30 cellular contexts compared by ENCODE assay signal in genomic region chr16:52078716-52079655, GRCh38.
DNase-seq lines count a peak whose midpoint lies in the region; ATAC-seq and TF ChIP-seq lines count a peak whose summit lies in the region.
"Had no signal": no experiment of that assay in that cellular context is flagged by ENCODE, and none has a peak within 500 bp of the region (broad histone marks: within the 10 kb centered on the region; RNA-seq: fewer than 3 reads in every experiment).

No MANE protein-coding gene starts in this region.

- no peaks in the 10 kb centered on the region for H4K20me1 ChIP-seq in GM23338 (replicated peaks; ENCODE audit: insufficient read depth)
- H4K20me1 ChIP-seq: BLaER1 had no signal

- H3K27ac Mint-ChIP-seq in GM23338: no peak overlapping the region
- H3K27ac Mint-ChIP-seq: activated naive CD4-positive, alpha-beta T cell treated with anti-CD3 and anti-CD28 coated beads for 36 hours; naive B cell had no signal

- no peaks in the 10 kb centered on the region for H3K36me3 ChIP-seq in GM23338 (ENCODE audit: insufficient read depth)
- H3K36me3 ChIP-seq: BLaER1, esophagus squamous epithelium, upper lobe of left lung had no signal

- peak overlapping the region; percentile 74 for H2AFZ ChIP-seq in GM23338
- H2AFZ ChIP-seq: GM23248 had no signal

- in situ Hi-C loops in Caki2 (cut with HindIII; ENCODE audit: low pct_unique_long_range_greater_than_20kb, low sequenced_read_pairs): no loop called here

- intact Hi-C loops in dorsolateral prefrontal cortex (cut with DNase I) (no loop called here), left cardiac atrium (cut with DNase I) (no loop called here)

- 0 out of 3 replicates have a peak, but pooled peaks cover 2% of the 10 kb centered on the region for H3K4me1 Mint-ChIP-seq in GM23338
- H3K4me1 Mint-ChIP-seq: naive B cell had no signal

- H3K79me2 ChIP-seq in GM23338 (replicated peaks; ENCODE audit: insufficient read depth): no peaks in the 10 kb centered on the region

- H3K36me3 Mint-ChIP-seq in GM23338 (ENCODE audit: low read depth): no peaks in the 10 kb centered on the region
- H3K36me3 Mint-ChIP-seq: naive B cell had no signal

- H3K4me1 ChIP-seq in GM23338 (ENCODE audit: insufficient read depth): no peaks in the 10 kb centered on the region
- H3K4me1 ChIP-seq: BLaER1, esophagus squamous epithelium, foreskin keratinocyte, psoas muscle, upper lobe of left lung had no signal

- ATAC-seq in GM23338 (no peak), left cardiac atrium (no peak), HG02973 (IDR thresholded peaks at IDR 0.05; ENCODE audit: unreplicated experiment) (no peak), GM21528 (IDR thresholded peaks at IDR 0.05; ENCODE audit: low FRiP score, unreplicated experiment) (no peak)
- ATAC-seq: foreskin keratinocyte, Panc1, psoas muscle had no signal

- TF ChIP-seq CTCF in GM23338 (conservative IDR thresholded peaks at IDR 0.05; ENCODE audit: low read depth in 2 of 2): no peak
- TF ChIP-seq CTCF in dorsolateral prefrontal cortex (IDR thresholded peaks at IDR 0.05 in 54 of 56, conservative IDR thresholded peaks at IDR 0.05 in 2 of 56; ENCODE audit: low read depth in 1 of 56, partially characterized antibody in 56 of 56): no peak

- no peak overlapping the region for H3K4me3 Mint-ChIP-seq in GM23338
- H3K4me3 Mint-ChIP-seq: activated naive CD4-positive, alpha-beta T cell treated with anti-CD3 and anti-CD28 coated beads for 36 hours; naive B cell had no signal

- H3K27me3 Mint-ChIP-seq in GM23338 (ENCODE audit: insufficient read depth, low read depth, poor library complexity): no peaks in the 10 kb centered on the region
- H3K27me3 Mint-ChIP-seq: naive B cell had no signal

- H3F3A ChIP-seq in GM23338 (replicated peaks; ENCODE audit: low read depth): no peaks in the 10 kb centered on the region

- H3K27me3 ChIP-seq in GM23338 (ENCODE audit: insufficient read depth) (no peaks in the 10 kb centered on the region), dorsolateral prefrontal cortex (no peaks in the 10 kb centered on the region)
- H3K27me3 ChIP-seq: BLaER1, upper lobe of left lung had no signal

- H3K4me3 ChIP-seq in GM23338: no peak overlapping the region
- H3K4me3 ChIP-seq in dorsolateral prefrontal cortex: no peak overlapping the region
- H3K4me3 ChIP-seq: BLaER1, esophagus squamous epithelium, GM23248, psoas muscle, upper lobe of left lung had no signal

- H3K27ac ChIP-seq in GM23338 (ENCODE audit: low read depth) (no peak overlapping the region), dorsolateral prefrontal cortex (peak overlapping the region in 35 of 59 donors; percentile 1 to 81 (median 53))
- H3K27ac ChIP-seq: BLaER1, esophagus squamous epithelium, foreskin keratinocyte, GM23248, psoas muscle, upper lobe of left lung had no signal

- H3K9me3 Mint-ChIP-seq in GM23338: no peaks in the 10 kb centered on the region

- H3K9me2 ChIP-seq in GM23338 (ENCODE audit: insufficient read depth): peaks cover 14% of the 10 kb centered on the region; the same call in 1 of the 2 replicates

- DNase-seq in Caki2 (ENCODE audit: low read depth) (peak; percentile 40), GM23338 (ENCODE audit: low spot score) (no peak), dorsolateral prefrontal cortex (peak in 2 of 10 donors; percentile 36 to 44), midbrain (lab: John Stamatoyannopoulos, UW) (peak; percentile 47), left cardiac atrium (no peak), NCI-H1694 treated with DMSO at 0.1 percent for 48 hours (lab: John Stamatoyannopoulos, UW) (no peak)
- DNase-seq: ACHN; activated CD4-positive, alpha-beta T cell treated with anti-CD3 and anti-CD28 coated beads, Interleukin-2, amount 50 U/mL, for 48 hours; activated CD4-positive, CD25-positive, alpha-beta regulatory T cell treated with anti-CD3 and anti-CD28 coated beads, Interleukin-2, amount 50 U/mL, for 72 hours; activated CD8-positive, alpha-beta memory T cell treated with anti-CD3 and anti-CD28 coated beads, Interleukin-2, amount 50 U/mL, for 4 hours; activated naive CD4-positive, alpha-beta T cell treated with anti-CD3 and anti-CD28 coated beads for 36 hours; esophagus squamous epithelium; foreskin keratinocyte; GM23248; mesendoderm; naive B cell; NCI-H1048; NCI-H187 treated with DMSO at 0.1 percent for 48 hours; NCI-H446; NCI-H748 treated with DMSO at 0.1 percent for 48 hours; occipital lobe; psoas muscle; SHP77; stimulated activated CD4-positive, alpha-beta T cell treated with anti-CD3 and anti-CD28 coated beads, Interleukin-4, amount 100 ng/mL, for 24 hours; T-helper 2 cell; upper lobe of left lung had no signal

- H3K4me2 ChIP-seq in GM23338: no peak overlapping the region
- H3K4me2 ChIP-seq: BLaER1 had no signal

TF ChIP-seq in GM23338, 12 proteins besides CTCF, POLR2A, EP300 and RAD21:
- TF ChIP-seq, protein P1, sequence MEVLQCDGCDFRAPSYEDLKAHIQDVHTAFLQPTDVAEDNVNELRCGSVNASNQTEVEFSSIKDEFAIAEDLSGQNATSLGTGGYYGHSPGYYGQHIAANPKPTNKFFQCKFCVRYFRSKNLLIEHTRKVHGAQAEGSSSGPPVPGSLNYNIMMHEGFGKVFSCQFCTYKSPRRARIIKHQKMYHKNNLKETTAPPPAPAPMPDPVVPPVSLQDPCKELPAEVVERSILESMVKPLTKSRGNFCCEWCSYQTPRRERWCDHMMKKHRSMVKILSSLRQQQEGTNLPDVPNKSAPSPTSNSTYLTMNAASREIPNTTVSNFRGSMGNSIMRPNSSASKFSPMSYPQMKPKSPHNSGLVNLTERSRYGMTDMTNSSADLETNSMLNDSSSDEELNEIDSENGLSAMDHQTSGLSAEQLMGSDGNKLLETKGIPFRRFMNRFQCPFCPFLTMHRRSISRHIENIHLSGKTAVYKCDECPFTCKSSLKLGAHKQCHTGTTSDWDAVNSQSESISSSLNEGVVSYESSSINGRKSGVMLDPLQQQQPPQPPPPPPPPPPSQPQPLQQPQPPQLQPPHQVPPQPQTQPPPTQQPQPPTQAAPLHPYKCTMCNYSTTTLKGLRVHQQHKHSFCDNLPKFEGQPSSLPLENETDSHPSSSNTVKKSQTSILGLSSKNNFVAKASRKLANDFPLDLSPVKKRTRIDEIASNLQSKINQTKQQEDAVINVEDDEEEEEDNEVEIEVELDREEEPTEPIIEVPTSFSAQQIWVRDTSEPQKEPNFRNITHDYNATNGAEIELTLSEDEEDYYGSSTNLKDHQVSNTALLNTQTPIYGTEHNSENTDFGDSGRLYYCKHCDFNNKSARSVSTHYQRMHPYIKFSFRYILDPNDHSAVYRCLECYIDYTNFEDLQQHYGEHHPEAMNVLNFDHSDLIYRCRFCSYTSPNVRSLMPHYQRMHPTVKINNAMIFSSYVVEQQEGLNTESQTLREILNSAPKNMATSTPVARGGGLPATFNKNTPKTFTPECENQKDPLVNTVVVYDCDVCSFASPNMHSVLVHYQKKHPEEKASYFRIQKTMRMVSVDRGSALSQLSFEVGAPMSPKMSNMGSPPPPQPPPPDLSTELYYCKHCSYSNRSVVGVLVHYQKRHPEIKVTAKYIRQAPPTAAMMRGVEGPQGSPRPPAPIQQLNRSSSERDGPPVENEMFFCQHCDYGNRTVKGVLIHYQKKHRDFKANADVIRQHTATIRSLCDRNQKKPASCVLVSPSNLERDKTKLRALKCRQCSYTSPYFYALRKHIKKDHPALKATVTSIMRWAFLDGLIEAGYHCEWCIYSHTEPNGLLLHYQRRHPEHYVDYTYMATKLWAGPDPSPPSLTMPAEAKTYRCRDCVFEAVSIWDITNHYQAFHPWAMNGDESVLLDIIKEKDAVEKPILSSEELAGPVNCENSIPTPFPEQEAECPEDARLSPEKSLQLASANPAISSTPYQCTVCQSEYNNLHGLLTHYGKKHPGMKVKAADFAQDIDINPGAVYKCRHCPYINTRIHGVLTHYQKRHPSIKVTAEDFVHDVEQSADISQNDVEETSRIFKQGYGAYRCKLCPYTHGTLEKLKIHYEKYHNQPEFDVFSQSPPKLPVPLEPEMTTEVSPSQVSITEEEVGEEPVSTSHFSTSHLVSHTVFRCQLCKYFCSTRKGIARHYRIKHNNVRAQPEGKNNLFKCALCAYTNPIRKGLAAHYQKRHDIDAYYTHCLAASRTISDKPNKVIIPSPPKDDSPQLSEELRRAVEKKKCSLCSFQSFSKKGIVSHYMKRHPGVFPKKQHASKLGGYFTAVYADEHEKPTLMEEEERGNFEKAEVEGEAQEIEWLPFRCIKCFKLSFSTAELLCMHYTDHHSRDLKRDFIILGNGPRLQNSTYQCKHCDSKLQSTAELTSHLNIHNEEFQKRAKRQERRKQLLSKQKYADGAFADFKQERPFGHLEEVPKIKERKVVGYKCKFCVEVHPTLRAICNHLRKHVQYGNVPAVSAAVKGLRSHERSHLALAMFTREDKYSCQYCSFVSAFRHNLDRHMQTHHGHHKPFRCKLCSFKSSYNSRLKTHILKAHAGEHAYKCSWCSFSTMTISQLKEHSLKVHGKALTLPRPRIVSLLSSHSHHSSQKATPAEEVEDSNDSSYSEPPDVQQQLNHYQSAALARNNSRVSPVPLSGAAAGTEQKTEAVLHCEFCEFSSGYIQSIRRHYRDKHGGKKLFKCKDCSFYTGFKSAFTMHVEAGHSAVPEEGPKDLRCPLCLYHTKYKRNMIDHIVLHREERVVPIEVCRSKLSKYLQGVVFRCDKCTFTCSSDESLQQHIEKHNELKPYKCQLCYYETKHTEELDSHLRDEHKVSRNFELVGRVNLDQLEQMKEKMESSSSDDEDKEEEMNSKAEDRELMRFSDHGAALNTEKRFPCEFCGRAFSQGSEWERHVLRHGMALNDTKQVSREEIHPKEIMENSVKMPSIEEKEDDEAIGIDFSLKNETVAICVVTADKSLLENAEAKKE (CRISPR knock-in tag; IDR thresholded peaks at IDR 0.05): no peak
TF ChIP-seq in GM23338: peak in this region for 0.

Comparison
In these comparisons a context has a peak if more than half of its experiments do, and no peak if none do; other contexts are left out.
1. DNase-seq: peak in Caki2 (single experiment) and midbrain (single experiment); none in GM23338 (single experiment), left cardiac atrium (single experiment) and NCI-H1694 treated with DMSO at 0.1 percent for 48 hours (single experiment).